12 cellular contexts compared by ENCODE assay signal in genomic region chr2:120820885-120821279, GRCh38.
DNase-seq lines count a peak whose midpoint lies in the region; ATAC-seq and TF ChIP-seq lines count a peak whose summit lies in the region.
"Had no signal": no experiment of that assay in that cellular context is flagged by ENCODE, and none has a peak within 500 bp of the region (broad histone marks: within the 10 kb centered on the region; RNA-seq: fewer than 3 reads in every experiment).

No MANE protein-coding gene starts in this region.

- H3K4me3 ChIP-seq in SJCRH30 (peak overlapping the region; percentile 59), gastrocnemius medialis (no peak overlapping the region)
- H3K4me3 ChIP-seq: pancreas had no signal

- ATAC-seq in left cardiac atrium (peak; percentile 31 to 33), gastrocnemius medialis (peak; percentile 45 to 50), HG02798 (IDR thresholded peaks at IDR 0.05; ENCODE audit: poor library complexity, unreplicated experiment) (no peak), HG02588 (IDR thresholded peaks at IDR 0.05; ENCODE audit: unreplicated experiment) (no peak), HG03045 (IDR thresholded peaks at IDR 0.05; ENCODE audit: unreplicated experiment) (no peak)
- ATAC-seq: Panc1, pancreas had no signal

- H3K27me3 ChIP-seq in SJCRH30 (no peaks in the 10 kb centered on the region), gastrocnemius medialis (no peaks in the 10 kb centered on the region)
- H3K27me3 ChIP-seq: pancreas had no signal

- H3K27ac ChIP-seq in SJCRH30 (peak overlapping the region; percentile 99), gastrocnemius medialis (no peak overlapping the region)
- H3K27ac ChIP-seq: pancreas had no signal

- DNase-seq in GM03348 (ENCODE audit: low spot score) = peak; percentile 84
- peak; percentile 62 to 72 for DNase-seq in SJCRH30
- DNase-seq in left cardiac atrium = peak; percentile 41
- peak in 1 of 2 donors; percentile 19 for DNase-seq in gastrocnemius medialis
- no peak for DNase-seq in NCI-H345 treated with DMSO at 0.1 percent for 48 hours (lab: John Stamatoyannopoulos, UW; ENCODE audit: unreplicated experiment)
- DNase-seq: DMS153, NCI-H1048 had no signal

- no peak for TF ChIP-seq CTCF in gastrocnemius medialis (IDR thresholded peaks at IDR 0.05 in 4 of 5, conservative IDR thresholded peaks at IDR 0.05 in 1 of 5)

- H3K36me3 ChIP-seq in SJCRH30 = no peaks in the 10 kb centered on the region
- no peaks in the 10 kb centered on the region for H3K36me3 ChIP-seq in gastrocnemius medialis
- H3K36me3 ChIP-seq: pancreas had no signal

- no peak for TF ChIP-seq POLR2A in gastrocnemius medialis (IDR thresholded peaks at IDR 0.05)

- H3K4me1 ChIP-seq in SJCRH30 (peaks cover 39% of the 10 kb centered on the region), gastrocnemius medialis (no peaks in the 10 kb centered on the region)
- H3K4me1 ChIP-seq: pancreas had no signal

- H3K9me3 ChIP-seq in SJCRH30 (replicated peaks) = no peaks in the 10 kb centered on the region
- no peaks in the 10 kb centered on the region for H3K9me3 ChIP-seq in gastrocnemius medialis
- H3K9me3 ChIP-seq: pancreas had no signal

- intact Hi-C loops in left cardiac atrium (cut with DNase I) = no loop called here
- intact Hi-C loops in gastrocnemius medialis (cut with DNase I; ENCODE audit: low total_unique reads) = no loop called here

- in situ Hi-C loops in gastrocnemius medialis (cut with MboI; ENCODE audit: low sequenced_read_pairs in 4 of 4) = no loop called here

Comparison
In these comparisons a context has a peak if more than half of its experiments do, and no peak if none do; other contexts are left out.
1. ATAC-seq: peak in left cardiac atrium (2 of 2) and gastrocnemius medialis (2 of 2); none in HG02798 (single experiment), HG02588 (single experiment) and HG03045 (single experiment).